In the genomic region with DNA sequence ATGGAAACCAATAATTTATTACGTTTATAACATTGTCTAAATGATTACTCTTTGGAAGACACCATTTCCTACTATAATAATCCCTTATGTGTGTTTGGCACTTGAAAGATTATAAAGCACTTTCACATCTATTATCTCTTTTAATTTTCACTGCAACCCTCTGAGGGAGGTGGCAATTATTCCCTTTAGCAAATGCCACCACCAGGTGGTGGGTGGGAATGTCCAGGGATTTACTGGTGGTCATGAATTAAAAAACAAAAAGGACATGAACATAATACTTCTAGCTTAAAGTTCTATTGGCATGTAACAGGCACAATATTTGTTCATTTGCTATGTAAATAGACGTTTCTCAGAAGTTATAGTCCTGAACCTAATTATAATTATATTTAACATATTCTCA, we compare ENCODE assay signal across 15 cellular contexts. TPM values are rescaled to one million over a fixed set of nuclear protein-coding genes. Genes with fewer than 3 reads are reported as not detected.
A peak's percentile ranks its signal among the peaks of the same experiment; 100 is the strongest.
DNase-seq lines count a peak whose midpoint lies in the region; ATAC-seq and TF ChIP-seq lines count a peak whose summit lies in the region.
"Had no signal": no experiment of that assay in that cellular context is flagged by ENCODE, and none has a peak within 500 bp of the region (broad histone marks: within the 10 kb centered on the region; RNA-seq: fewer than 3 reads in every experiment).

No MANE protein-coding gene starts in this region.

- no peaks in the 10 kb centered on the region for H3K9me3 Mint-ChIP-seq in activated naive CD8-positive, alpha-beta T cell (ENCODE audit: low read depth)
- peaks cover 5% of the 10 kb centered on the region for H3K9me3 Mint-ChIP-seq in activated naive CD8-positive, alpha-beta T cell treated with anti-CD3 and anti-CD28 coated beads, Interleukin-2, amount 50 U/mL, for 24 hours
- peaks cover 4% of the 10 kb centered on the region for H3K9me3 Mint-ChIP-seq in CD8-positive, alpha-beta T cell
- H3K9me3 Mint-ChIP-seq: effector memory CD8-positive, alpha-beta T cell had no signal

- intact Hi-C loops in Panc1 (cut with micrococcal nuclease; ENCODE audit: unreplicated experiment): loop anchor here (5.0 kb wide), 1 partner anchor 99 kb away; no protein-coding TSS in a partner anchor
- intact Hi-C loops in upper lobe of right lung (cut with DNase I): no loop called here
- intact Hi-C loops in CD8-positive, alpha-beta T cell (cut with DNase I, micrococcal nuclease): no loop called here

- H3K4me3 Mint-ChIP-seq in activated naive CD8-positive, alpha-beta T cell: peak overlapping the region; percentile 58
- H3K4me3 Mint-ChIP-seq in activated naive CD8-positive, alpha-beta T cell treated with anti-CD3 and anti-CD28 coated beads, Interleukin-2, amount 50 U/mL, for 24 hours: no peak overlapping the region
- no peak overlapping the region for H3K4me3 Mint-ChIP-seq in CD8-positive, alpha-beta T cell

- no TSS peak for BruUV-seq in Panc1 (replicated peaks; lab: Mats Ljungman, UMichigan)

- peaks cover 11% of the 10 kb centered on the region for H3K4me1 Mint-ChIP-seq in activated naive CD8-positive, alpha-beta T cell (ENCODE audit: low read depth)
- H3K4me1 Mint-ChIP-seq in activated naive CD8-positive, alpha-beta T cell treated with anti-CD3 and anti-CD28 coated beads, Interleukin-2, amount 50 U/mL, for 24 hours: peaks cover 17% of the 10 kb centered on the region
- H3K4me1 Mint-ChIP-seq in CD8-positive, alpha-beta T cell (ENCODE audit: low read depth): peaks cover 16% of the 10 kb centered on the region

- ATAC-seq in activated naive CD8-positive, alpha-beta T cell treated with anti-CD3 and anti-CD28 coated beads, Interleukin-2, amount 50 U/mL, for 24 hours: no peak
- ATAC-seq in Panc1 (no peak), upper lobe of right lung (no peak), HG03139 (IDR thresholded peaks at IDR 0.05; ENCODE audit: unreplicated experiment) (no peak)
- no peak for ATAC-seq in CD8-positive, alpha-beta T cell
- ATAC-seq: effector memory CD8-positive, alpha-beta T cell; heart right ventricle had no signal

- H3K36me3 Mint-ChIP-seq in activated naive CD8-positive, alpha-beta T cell: peaks cover 4% of the 10 kb centered on the region
- H3K36me3 Mint-ChIP-seq in activated naive CD8-positive, alpha-beta T cell treated with anti-CD3 and anti-CD28 coated beads, Interleukin-2, amount 50 U/mL, for 24 hours (ENCODE audit: low read depth): peaks cover 8% of the 10 kb centered on the region
- peaks cover 6% of the 10 kb centered on the region for H3K36me3 Mint-ChIP-seq in CD8-positive, alpha-beta T cell

- DNase-seq in activated naive CD8-positive, alpha-beta T cell treated with anti-CD3 and anti-CD28 coated beads, Interleukin-2, amount 50 U/mL, for 24 hours: no peak
- DNase-seq in Panc1 (ENCODE audit: low read depth, low spot score): no peak
- peak; percentile 10 for DNase-seq in fibroblast of mammary gland (ENCODE audit: low read depth)
- no peak for DNase-seq in upper lobe of right lung
- DNase-seq in CD8-positive, alpha-beta T cell: no peak
- no peak for DNase-seq in dedifferentiated amniotic fluid mesenchymal stem cell (ENCODE audit: extremely low spot score)
- DNase-seq: AML-193; effector memory CD8-positive, alpha-beta T cell; heart right ventricle; left ventricle myocardium inferior; MG63; NCI-H446; SHP77 treated with DMSO at 0.1 percent for 48 hours had no signal

- H3K27me3 ChIP-seq in Panc1 (ENCODE audit: control insufficient read depth, insufficient read depth, low read length) (no peaks in the 10 kb centered on the region), upper lobe of right lung (peaks cover 44% of the 10 kb centered on the region)
- H3K27me3 ChIP-seq in CD8-positive, alpha-beta T cell (ENCODE audit: insufficient read depth, low read length): peaks cover 14% of the 10 kb centered on the region
- H3K27me3 ChIP-seq: MG63 had no signal

- TF ChIP-seq CTCF in Panc1 (IDR thresholded peaks at IDR 0.05) (peak; percentile 32; the same call in 1 of the 2 replicates), fibroblast of mammary gland (conservative IDR thresholded peaks at IDR 0.05; ENCODE audit: control insufficient read depth, insufficient read depth, low read depth, low read length) (peak; percentile 21), upper lobe of right lung (IDR thresholded peaks at IDR 0.05) (peak; percentile 5)
- TF ChIP-seq CTCF in CD8-positive, alpha-beta T cell (IDR thresholded peaks at IDR 0.05): no peak

- H3K27me3 Mint-ChIP-seq in activated naive CD8-positive, alpha-beta T cell: peaks cover 7% of the 10 kb centered on the region
- H3K27me3 Mint-ChIP-seq in activated naive CD8-positive, alpha-beta T cell treated with anti-CD3 and anti-CD28 coated beads, Interleukin-2, amount 50 U/mL, for 24 hours: peaks cover 42% of the 10 kb centered on the region
- peaks cover 32% of the 10 kb centered on the region for H3K27me3 Mint-ChIP-seq in CD8-positive, alpha-beta T cell (ENCODE audit: low read depth)

- H3K9me3 ChIP-seq in Panc1 (ENCODE audit: control insufficient read depth, insufficient read depth, low read depth, low read length) (no peaks in the 10 kb centered on the region), upper lobe of right lung (no peaks in the 10 kb centered on the region)
- no peaks in the 10 kb centered on the region for H3K9me3 ChIP-seq in CD8-positive, alpha-beta T cell (ENCODE audit: low read length)
- H3K9me3 ChIP-seq: left ventricle myocardium inferior, MG63 had no signal

- H3K4me3 ChIP-seq in Panc1 (ENCODE audit: low read depth in 2 of 2, low read length in 2 of 2) (no peak overlapping the region), fibroblast of mammary gland (ENCODE audit: control insufficient read depth, low read depth, low read length) (no peak overlapping the region), upper lobe of right lung (no peak overlapping the region)
- no peak overlapping the region for H3K4me3 ChIP-seq in CD8-positive, alpha-beta T cell (ENCODE audit: low read depth, low read length)
- H3K4me3 ChIP-seq: heart right ventricle, left ventricle myocardium inferior, MG63 had no signal

- H3K36me3 ChIP-seq in Panc1 (ENCODE audit: control insufficient read depth, insufficient read depth, low read length): no peaks in the 10 kb centered on the region
- no peaks in the 10 kb centered on the region for H3K36me3 ChIP-seq in upper lobe of right lung
- no peaks in the 10 kb centered on the region for H3K36me3 ChIP-seq in CD8-positive, alpha-beta T cell (ENCODE audit: insufficient read depth, low read length)
- H3K36me3 ChIP-seq: left ventricle myocardium inferior had no signal

- H3K27ac ChIP-seq in Panc1 (ENCODE audit: low read length): no peak overlapping the region
- no peak overlapping the region for H3K27ac ChIP-seq in upper lobe of right lung
- H3K27ac ChIP-seq in CD8-positive, alpha-beta T cell (ENCODE audit: low read depth, low read length): no peak overlapping the region
- H3K27ac ChIP-seq: heart right ventricle, left ventricle myocardium inferior had no signal

- POLR2A ChIA-PET in Panc1 (lab: Charles Lee): no interaction called here
- POLR2A ChIA-PET in CD8-positive, alpha-beta T cell (lab: Charles Lee): no interaction called here

- in situ Hi-C loops in Panc1 (cut with HindIII; ENCODE audit: low pct_unique_long_range_greater_than_20kb, low sequenced_read_pairs): no loop called here

- CTCF ChIA-PET in Panc1 (lab: Charles Lee): interaction anchor here (1.4 kb wide), 1 partner anchor 14 kb away, joined by 8 read pairs; no protein-coding TSS in a partner anchor
- CTCF ChIA-PET in CD8-positive, alpha-beta T cell (lab: Charles Lee): interaction anchor here (1.3 to 3.3 kb wide), 2 partner anchors 11 to 15 kb away, joined by 3 to 15 read pairs; no protein-coding TSS in a partner anchor

- 0 out of 2 replicates have a peak, but pooled peaks cover 2% of the 10 kb centered on the region for H3K4me1 ChIP-seq in Panc1 (ENCODE audit: control insufficient read depth, insufficient read depth, low read length)
- H3K4me1 ChIP-seq in upper lobe of right lung: peaks cover 15% of the 10 kb centered on the region
- H3K4me1 ChIP-seq in CD8-positive, alpha-beta T cell (ENCODE audit: insufficient read depth, low read length): peaks cover 20% of the 10 kb centered on the region

- H3K27ac Mint-ChIP-seq in activated naive CD8-positive, alpha-beta T cell: no peak overlapping the region
- H3K27ac Mint-ChIP-seq in activated naive CD8-positive, alpha-beta T cell treated with anti-CD3 and anti-CD28 coated beads, Interleukin-2, amount 50 U/mL, for 24 hours: no peak overlapping the region
- H3K27ac Mint-ChIP-seq in CD8-positive, alpha-beta T cell: no peak overlapping the region
- H3K27ac Mint-ChIP-seq: effector memory CD8-positive, alpha-beta T cell had no signal

RNA-seq across cellular contexts. Expression of a gene that starts 1.2 kb away (rescaled TPM):
- 2.3 TPM for total RNA-seq in Panc1 (2021; ENCODE audit: unreplicated experiment)
- 0.67 TPM for polyA plus RNA-seq in Panc1 (2012; ENCODE audit: insufficient read length)
- 0.75 TPM for total RNA-seq in upper lobe of right lung
- not detected for total RNA-seq in CD8-positive, alpha-beta T cell

RNA-seq across cellular contexts. Expression of a gene that starts 20.1 kb away (rescaled TPM):
- total RNA-seq in Panc1 (2021; ENCODE audit: unreplicated experiment): 55.0 TPM
- polyA plus RNA-seq in Panc1 (2012; ENCODE audit: insufficient read length): 14.0 TPM
- total RNA-seq in upper lobe of right lung: 38.5 TPM
- total RNA-seq in CD8-positive, alpha-beta T cell: 10 to 100 TPM; 55.8 to 59.0 TPM

RNA-seq across cellular contexts. Expression of a gene that starts 21.1 kb away (rescaled TPM):
- total RNA-seq in Panc1 (2021; ENCODE audit: unreplicated experiment) (56.5 TPM), upper lobe of right lung (52.9 TPM)
- polyA plus RNA-seq in Panc1 (2012; ENCODE audit: insufficient read length): 90.0 TPM
- 10 to 100 TPM; 25.5 to 26.5 TPM for total RNA-seq in CD8-positive, alpha-beta T cell
